In genomic region chr19:47036233-47036651, GRCh38 we compare ENCODE assay signal across 8 cellular contexts. TPM values are rescaled to one million over a fixed set of nuclear protein-coding genes. Genes with fewer than 3 reads are reported as not detected.
DNase-seq lines count a peak whose midpoint lies in the region; ATAC-seq and TF ChIP-seq lines count a peak whose summit lies in the region.

No MANE protein-coding gene starts in this region.

- no peak overlapping the region for H3K4me3 ChIP-seq in NT2/D1 (ENCODE audit: insufficient read length, low read depth)
- H3K4me3 ChIP-seq in coronary artery = peak overlapping the region; percentile 64
- H3K4me3 ChIP-seq in muscle layer of duodenum (ENCODE audit: low read depth in 1 of 2, low read length in 2 of 2) = peak overlapping the region; percentile 57 to 73

- TF ChIP-seq CTCF in coronary artery (IDR thresholded peaks at IDR 0.05) = no peak

- H3K9me3 Mint-ChIP-seq in activated CD8-positive, alpha-beta memory T cell treated with anti-CD3 and anti-CD28 coated beads, Interleukin-2, amount 10 ng/mL, durations not matched to agents 7 days and 5 days (ENCODE audit: low read depth) = no peaks in the 10 kb centered on the region

- ATAC-seq in activated CD8-positive, alpha-beta memory T cell treated with anti-CD3 and anti-CD28 coated beads, Interleukin-2, amount 10 ng/mL, durations not matched to agents 7 days and 5 days = peak; percentile 13
- ATAC-seq in HG03175 (IDR thresholded peaks at IDR 0.05; ENCODE audit: unreplicated experiment) = no peak

- H3K36me3 ChIP-seq in NT2/D1 (ENCODE audit: insufficient read depth, insufficient read length, low read length) = no peaks in the 10 kb centered on the region
- H3K36me3 ChIP-seq in muscle layer of duodenum (ENCODE audit: control insufficient read depth in 1 of 2, insufficient read depth in 2 of 2, low read length in 2 of 2) = no peaks in the 10 kb centered on the region

- no peaks in the 10 kb centered on the region for H3K27me3 ChIP-seq in NT2/D1 (ENCODE audit: insufficient read depth, insufficient read length)
- H3K27me3 ChIP-seq in muscle layer of duodenum (ENCODE audit: low read depth, low read length) = no peaks in the 10 kb centered on the region

- no peaks in the 10 kb centered on the region for H3K9me3 ChIP-seq in NT2/D1 (ENCODE audit: insufficient read depth, low read length)
- H3K9me3 ChIP-seq in muscle layer of duodenum (ENCODE audit: control insufficient read depth in 1 of 2, low read length in 2 of 2) = no peaks in the 10 kb centered on the region

- H3K27ac Mint-ChIP-seq in activated CD8-positive, alpha-beta memory T cell treated with anti-CD3 and anti-CD28 coated beads, Interleukin-2, amount 10 ng/mL, durations not matched to agents 7 days and 5 days = peak overlapping the region; percentile 79

- DNase-seq in activated CD8-positive, alpha-beta memory T cell treated with anti-CD3 and anti-CD28 coated beads, Interleukin-2, amount 10 ng/mL, durations not matched to agents 7 days and 5 days = no peak
- DNase-seq in activated CD8-positive, alpha-beta memory T cell treated with anti-CD3 and anti-CD28 coated beads for 24 hours = no peak
- DNase-seq in NT2/D1 (ENCODE audit: low read depth, low spot score) = no peak
- DNase-seq in coronary artery (ENCODE audit: low spot score) = no peak
- no peak for DNase-seq in T1000 (lab: John Stamatoyannopoulos, UW)
- DNase-seq in occipital lobe (lab: John Stamatoyannopoulos, UW) = no peak

- peaks cover 22% of the 10 kb centered on the region for H3K27me3 Mint-ChIP-seq in activated CD8-positive, alpha-beta memory T cell treated with anti-CD3 and anti-CD28 coated beads, Interleukin-2, amount 10 ng/mL, durations not matched to agents 7 days and 5 days

- peaks cover 15% of the 10 kb centered on the region for H3K4me1 Mint-ChIP-seq in activated CD8-positive, alpha-beta memory T cell treated with anti-CD3 and anti-CD28 coated beads, Interleukin-2, amount 10 ng/mL, durations not matched to agents 7 days and 5 days

- peak overlapping the region; percentile 88 for H3K4me3 Mint-ChIP-seq in activated CD8-positive, alpha-beta memory T cell treated with anti-CD3 and anti-CD28 coated beads, Interleukin-2, amount 10 ng/mL, durations not matched to agents 7 days and 5 days

- CTCF ChIA-PET in activated CD8-positive, alpha-beta memory T cell treated with anti-CD3 and anti-CD28 coated beads, Interleukin-2, amount 10 ng/mL, durations not matched to agents 7 days and 5 days (lab: Charles Lee) = interaction anchor here (0.7 to 5.9 kb wide), 28 partner anchors 7 to 313 kb away, joined by 3 to 69 read pairs (median 4); partner anchors contain the start of genes ARHGAP35, DHX34, NPAS1 and SAE1

- peak overlapping the region; percentile 26 for H3K9ac ChIP-seq in NT2/D1 (ENCODE audit: insufficient read length, low read depth)

- H3K36me3 Mint-ChIP-seq in activated CD8-positive, alpha-beta memory T cell treated with anti-CD3 and anti-CD28 coated beads, Interleukin-2, amount 10 ng/mL, durations not matched to agents 7 days and 5 days = no peaks in the 10 kb centered on the region

- H3K27ac ChIP-seq in coronary artery (no peak overlapping the region), muscle layer of duodenum (ENCODE audit: low read length) (no peak overlapping the region)

- H3K4me1 ChIP-seq in NT2/D1 (ENCODE audit: insufficient read depth, insufficient read length) (peaks cover 7% of the 10 kb centered on the region), muscle layer of duodenum (ENCODE audit: control insufficient read depth in 1 of 2, insufficient read depth in 2 of 2, low read length in 2 of 2) (peaks cover 6 to 12% of the 10 kb centered on the region in 2 donors)

RNA-seq across cellular contexts. Expression of gene TMEM160, which starts 12.2 kb away (rescaled TPM):
- 10 to 100 TPM; 77.5 to 87.8 TPM for total RNA-seq in activated CD8-positive, alpha-beta memory T cell treated with anti-CD3 and anti-CD28 coated beads, Interleukin-2, amount 10 ng/mL, durations not matched to agents 7 days and 5 days
- total RNA-seq in occipital lobe = 20.9 TPM

RNA-seq across cellular contexts. Expression of gene NPAS1, which starts 16.6 kb away (rescaled TPM):
- total RNA-seq in activated CD8-positive, alpha-beta memory T cell treated with anti-CD3 and anti-CD28 coated beads, Interleukin-2, amount 10 ng/mL, durations not matched to agents 7 days and 5 days = under 1 TPM; 0.41 to 0.68 TPM
- 5.8 TPM for total RNA-seq in occipital lobe
